In genomic region chr5:181192337-181193046, GRCh38 we compare ENCODE assay signal across 8 cellular contexts. TPM values are rescaled to one million over a fixed set of nuclear protein-coding genes. Genes with fewer than 3 reads are reported as not detected.
DNase-seq lines count a peak whose midpoint lies in the region; ATAC-seq and TF ChIP-seq lines count a peak whose summit lies in the region.

No MANE protein-coding gene starts in this region.

- intact Hi-C loops in sigmoid colon (cut with DNase I), result no loop called here

- peak overlapping the region; percentile 96 for H3K27ac Mint-ChIP-seq in T-helper 17 cell

- H3K27me3 ChIP-seq in sigmoid colon, result no peaks in the 10 kb centered on the region

- H3K4me1 ChIP-seq in sigmoid colon, result peaks cover 7 to 33% (median 8%) of the 10 kb centered on the region in 4 donors

- H3K36me3 Mint-ChIP-seq in T-helper 17 cell (ENCODE audit: low read depth), result peaks cover 2% of the 10 kb centered on the region

- H3K27me3 Mint-ChIP-seq in T-helper 17 cell, result peaks cover 4% of the 10 kb centered on the region

- H3K4me1 Mint-ChIP-seq in T-helper 17 cell, result peaks cover 45% of the 10 kb centered on the region

- peak overlapping the region; percentile 85 for H3K4me3 ChIP-seq in GM12865 (ENCODE audit: low read depth, low read length)
- H3K4me3 ChIP-seq in fibroblast of the aortic adventitia (ENCODE audit: low read depth, low read length), result peak overlapping the region; percentile 88
- H3K4me3 ChIP-seq in sigmoid colon, result peak overlapping the region; percentile 60 to 68 (median 64)

- 42 to 53% methylated on average over 12 of the region's 12 CpGs for WGBS in sigmoid colon, 2 donors

- TF ChIP-seq POLR2A in sigmoid colon (IDR thresholded peaks at IDR 0.05), result no peak

- H3K4me3 Mint-ChIP-seq in T-helper 17 cell, result peak overlapping the region; percentile 92

- no peak for TF ChIP-seq CTCF in GM12865 (IDR thresholded peaks at IDR 0.05; ENCODE audit: insufficient read depth, low read depth, low read length, missing control alignments)
- TF ChIP-seq CTCF in fibroblast of the aortic adventitia (IDR thresholded peaks at IDR 0.05; ENCODE audit: insufficient read depth, low read length), result no peak
- no peak for TF ChIP-seq CTCF in sigmoid colon (IDR thresholded peaks at IDR 0.05)

- peak overlapping the region; percentile 82 to 93 (median 90) for H3K27ac ChIP-seq in sigmoid colon

- no peak for TF ChIP-seq EP300 in sigmoid colon (IDR thresholded peaks at IDR 0.05)

- no peak for DNase-seq in GM12865 (ENCODE audit: low read depth)
- DNase-seq in T-helper 17 cell, result no peak
- DNase-seq in fibroblast of the aortic adventitia (ENCODE audit: low read depth), result no peak
- no peak for DNase-seq in sigmoid colon
- no peak for DNase-seq in NCI-H2171 (lab: John Stamatoyannopoulos, UW)
- DNase-seq in NCI-H526 treated with DMSO at 0.1 percent for 48 hours (lab: John Stamatoyannopoulos, UW), result no peak

- ATAC-seq in T-helper 17 cell (no peak), HG03159 (IDR thresholded peaks at IDR 0.05; ENCODE audit: unreplicated experiment) (no peak), HG03520 (IDR thresholded peaks at IDR 0.05; ENCODE audit: unreplicated experiment) (no peak)

- H3K36me3 ChIP-seq in sigmoid colon, result no peaks in the 10 kb centered on the region

- no peaks in the 10 kb centered on the region for H3K9me3 ChIP-seq in T-helper 17 cell (ENCODE audit: control insufficient read depth, low read length, poor library complexity, severe bottlenecking)
- H3K9me3 ChIP-seq in sigmoid colon, result no peaks in the 10 kb centered on the region

RNA-seq across cellular contexts. Expression of gene TRIM7, which starts 12.5 kb away (rescaled TPM):
- total RNA-seq in T-helper 17 cell (1 to 10 TPM; 2.2 to 3.5 TPM), fibroblast of the aortic adventitia (ENCODE audit: low replicate concordance) (0.74 and 3.3 TPM in 2 replicates), sigmoid colon (1 to 10 TPM in 3 of 4 donors, under 1 TPM in 1; 0.55 to 2.1 (median 1.1) TPM)
- 1 to 10 TPM in 2 of 3 donors, under 1 TPM in 1; 0.60 to 5.3 (median 3.2) TPM for polyA plus RNA-seq in sigmoid colon

RNA-seq across cellular contexts. Expression of gene TRIM41, which starts 30.6 kb away (rescaled TPM):
- total RNA-seq in T-helper 17 cell (10 to 100 TPM; 23.4 to 29.6 TPM), fibroblast of the aortic adventitia (ENCODE audit: low replicate concordance) (12.7 and 19.1 TPM in 2 replicates), sigmoid colon (10 to 100 TPM in 2 of 4 donors, 1 to 10 TPM in 2; 8.2 to 15.3 (median 11.8) TPM)
- 10 to 100 TPM; 13.2 to 25.3 (median 19.0) TPM for polyA plus RNA-seq in sigmoid colon

RNA-seq across cellular contexts. Expression of gene OR2V2, which starts 45.1 kb away (rescaled TPM):
- total RNA-seq in T-helper 17 cell (not detected), fibroblast of the aortic adventitia (ENCODE audit: low replicate concordance) (not detected in 2 replicates), sigmoid colon (not detected)
- not detected for polyA plus RNA-seq in sigmoid colon

RNA-seq across cellular contexts. Expression of gene RACK1, which starts 51.2 kb away (rescaled TPM):
- total RNA-seq in T-helper 17 cell (1,000 to 10,000 TPM; 2,138 to 2,163 TPM), fibroblast of the aortic adventitia (ENCODE audit: low replicate concordance) (2,117 and 4,931 TPM in 2 replicates), sigmoid colon (1,000 to 10,000 TPM; 2,029 to 2,209 (median 2,163) TPM)
- 1,000 to 10,000 TPM; 1,821 to 2,943 (median 2,181) TPM for polyA plus RNA-seq in sigmoid colon
